2 cellular contexts compared by ENCODE assay signal in the genomic region with DNA sequence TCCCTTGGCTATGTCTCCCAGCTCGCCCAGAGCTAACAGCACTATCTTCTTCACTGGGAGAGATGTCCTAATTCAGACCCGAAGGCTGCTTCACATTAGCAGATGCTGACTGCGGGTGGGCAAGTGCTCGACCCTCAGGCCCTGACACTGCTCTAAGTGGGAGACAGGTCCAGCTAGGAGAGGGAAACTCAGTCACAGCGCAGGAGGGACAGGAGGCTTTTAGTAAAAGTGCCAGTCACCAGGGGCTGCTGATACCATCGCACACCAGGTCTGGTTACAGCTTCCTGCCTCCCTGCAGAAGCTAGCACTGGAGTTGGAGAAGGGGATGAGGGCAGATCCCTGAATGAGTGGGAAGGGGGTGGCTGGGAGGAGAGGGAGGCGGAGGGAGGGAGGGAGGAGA.
TF ChIP-seq lines count a peak whose summit lies in the region.

No MANE protein-coding gene starts in this region.

TF ChIP-seq in SK-N-SH, 30 proteins besides CTCF, POLR2A, EP300 and RAD21 (continues in another document):
- TF ChIP-seq FOXM1 (IDR thresholded peaks at IDR 0.05; ENCODE audit: low read depth) (no peak), TCF12 (IDR thresholded peaks at IDR 0.05) (no peak), MXI1 (IDR thresholded peaks at IDR 0.05; ENCODE audit: low read depth, low read length) (no peak), RCOR1 (IDR thresholded peaks at IDR 0.05; ENCODE audit: low read length) (peak; percentile 65; the same call in 1 of the 2 replicates), GATA2 (CRISPR knock-in tag; IDR thresholded peaks at IDR 0.05) (peak; percentile 97), SIN3A (IDR thresholded peaks at IDR 0.05; ENCODE audit: borderline replicate concordance, low read depth, low read length) (no peak), TAF1 (IDR thresholded peaks at IDR 0.05; ENCODE audit: borderline replicate concordance, low read depth, low read length) (no peak), ELF1 (IDR thresholded peaks at IDR 0.05) (no peak), RFX5 (IDR thresholded peaks at IDR 0.05; ENCODE audit: low read length) (no peak), SMC3 (IDR thresholded peaks at IDR 0.05; ENCODE audit: low read depth, low read length) (peak; percentile 15; the same call in 1 of the 2 replicates), MEF2A (IDR thresholded peaks at IDR 0.05; ENCODE audit: borderline replicate concordance, low read depth) (no peak), CHD2 (IDR thresholded peaks at IDR 0.05; ENCODE audit: low read length, partially characterized antibody) (peak; percentile 41), GABPA (IDR thresholded peaks at IDR 0.05; ENCODE audit: low read depth) (no peak), NRF1 (IDR thresholded peaks at IDR 0.05; ENCODE audit: low read depth, low read length) (no peak), POLR2AphosphoS5 (IDR thresholded peaks at IDR 0.05; ENCODE audit: low read depth, low read length) (no peak), EZH2phosphoT487 (IDR thresholded peaks at IDR 0.05; ENCODE audit: borderline replicate concordance, low read depth) (no peak)
- TF ChIP-seq, protein P1, sequence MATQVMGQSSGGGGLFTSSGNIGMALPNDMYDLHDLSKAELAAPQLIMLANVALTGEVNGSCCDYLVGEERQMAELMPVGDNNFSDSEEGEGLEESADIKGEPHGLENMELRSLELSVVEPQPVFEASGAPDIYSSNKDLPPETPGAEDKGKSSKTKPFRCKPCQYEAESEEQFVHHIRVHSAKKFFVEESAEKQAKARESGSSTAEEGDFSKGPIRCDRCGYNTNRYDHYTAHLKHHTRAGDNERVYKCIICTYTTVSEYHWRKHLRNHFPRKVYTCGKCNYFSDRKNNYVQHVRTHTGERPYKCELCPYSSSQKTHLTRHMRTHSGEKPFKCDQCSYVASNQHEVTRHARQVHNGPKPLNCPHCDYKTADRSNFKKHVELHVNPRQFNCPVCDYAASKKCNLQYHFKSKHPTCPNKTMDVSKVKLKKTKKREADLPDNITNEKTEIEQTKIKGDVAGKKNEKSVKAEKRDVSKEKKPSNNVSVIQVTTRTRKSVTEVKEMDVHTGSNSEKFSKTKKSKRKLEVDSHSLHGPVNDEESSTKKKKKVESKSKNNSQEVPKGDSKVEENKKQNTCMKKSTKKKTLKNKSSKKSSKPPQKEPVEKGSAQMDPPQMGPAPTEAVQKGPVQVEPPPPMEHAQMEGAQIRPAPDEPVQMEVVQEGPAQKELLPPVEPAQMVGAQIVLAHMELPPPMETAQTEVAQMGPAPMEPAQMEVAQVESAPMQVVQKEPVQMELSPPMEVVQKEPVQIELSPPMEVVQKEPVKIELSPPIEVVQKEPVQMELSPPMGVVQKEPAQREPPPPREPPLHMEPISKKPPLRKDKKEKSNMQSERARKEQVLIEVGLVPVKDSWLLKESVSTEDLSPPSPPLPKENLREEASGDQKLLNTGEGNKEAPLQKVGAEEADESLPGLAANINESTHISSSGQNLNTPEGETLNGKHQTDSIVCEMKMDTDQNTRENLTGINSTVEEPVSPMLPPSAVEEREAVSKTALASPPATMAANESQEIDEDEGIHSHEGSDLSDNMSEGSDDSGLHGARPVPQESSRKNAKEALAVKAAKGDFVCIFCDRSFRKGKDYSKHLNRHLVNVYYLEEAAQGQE (IDR thresholded peaks at IDR 0.05; ENCODE audit: low read depth, low read length), result no peak
- TF ChIP-seq, protein P2, sequence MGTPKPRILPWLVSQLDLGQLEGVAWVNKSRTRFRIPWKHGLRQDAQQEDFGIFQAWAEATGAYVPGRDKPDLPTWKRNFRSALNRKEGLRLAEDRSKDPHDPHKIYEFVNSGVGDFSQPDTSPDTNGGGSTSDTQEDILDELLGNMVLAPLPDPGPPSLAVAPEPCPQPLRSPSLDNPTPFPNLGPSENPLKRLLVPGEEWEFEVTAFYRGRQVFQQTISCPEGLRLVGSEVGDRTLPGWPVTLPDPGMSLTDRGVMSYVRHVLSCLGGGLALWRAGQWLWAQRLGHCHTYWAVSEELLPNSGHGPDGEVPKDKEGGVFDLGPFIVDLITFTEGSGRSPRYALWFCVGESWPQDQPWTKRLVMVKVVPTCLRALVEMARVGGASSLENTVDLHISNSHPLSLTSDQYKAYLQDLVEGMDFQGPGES (IDR thresholded peaks at IDR 0.05; ENCODE audit: low read depth, low read length), result no peak
- TF ChIP-seq, protein P3, sequence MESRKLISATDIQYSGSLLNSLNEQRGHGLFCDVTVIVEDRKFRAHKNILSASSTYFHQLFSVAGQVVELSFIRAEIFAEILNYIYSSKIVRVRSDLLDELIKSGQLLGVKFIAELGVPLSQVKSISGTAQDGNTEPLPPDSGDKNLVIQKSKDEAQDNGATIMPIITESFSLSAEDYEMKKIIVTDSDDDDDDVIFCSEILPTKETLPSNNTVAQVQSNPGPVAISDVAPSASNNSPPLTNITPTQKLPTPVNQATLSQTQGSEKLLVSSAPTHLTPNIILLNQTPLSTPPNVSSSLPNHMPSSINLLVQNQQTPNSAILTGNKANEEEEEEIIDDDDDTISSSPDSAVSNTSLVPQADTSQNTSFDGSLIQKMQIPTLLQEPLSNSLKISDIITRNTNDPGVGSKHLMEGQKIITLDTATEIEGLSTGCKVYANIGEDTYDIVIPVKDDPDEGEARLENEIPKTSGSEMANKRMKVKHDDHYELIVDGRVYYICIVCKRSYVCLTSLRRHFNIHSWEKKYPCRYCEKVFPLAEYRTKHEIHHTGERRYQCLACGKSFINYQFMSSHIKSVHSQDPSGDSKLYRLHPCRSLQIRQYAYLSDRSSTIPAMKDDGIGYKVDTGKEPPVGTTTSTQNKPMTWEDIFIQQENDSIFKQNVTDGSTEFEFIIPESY (IDR thresholded peaks at IDR 0.05; ENCODE audit: borderline replicate concordance, low read depth), result no peak
- TF ChIP-seq, protein P4, sequence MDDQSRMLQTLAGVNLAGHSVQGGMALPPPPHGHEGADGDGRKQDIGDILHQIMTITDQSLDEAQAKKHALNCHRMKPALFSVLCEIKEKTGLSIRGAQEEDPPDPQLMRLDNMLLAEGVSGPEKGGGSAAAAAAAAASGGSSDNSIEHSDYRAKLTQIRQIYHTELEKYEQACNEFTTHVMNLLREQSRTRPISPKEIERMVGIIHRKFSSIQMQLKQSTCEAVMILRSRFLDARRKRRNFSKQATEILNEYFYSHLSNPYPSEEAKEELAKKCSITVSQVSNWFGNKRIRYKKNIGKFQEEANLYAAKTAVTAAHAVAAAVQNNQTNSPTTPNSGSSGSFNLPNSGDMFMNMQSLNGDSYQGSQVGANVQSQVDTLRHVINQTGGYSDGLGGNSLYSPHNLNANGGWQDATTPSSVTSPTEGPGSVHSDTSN (IDR thresholded peaks at IDR 0.05), result no peak
- TF ChIP-seq, protein P5, sequence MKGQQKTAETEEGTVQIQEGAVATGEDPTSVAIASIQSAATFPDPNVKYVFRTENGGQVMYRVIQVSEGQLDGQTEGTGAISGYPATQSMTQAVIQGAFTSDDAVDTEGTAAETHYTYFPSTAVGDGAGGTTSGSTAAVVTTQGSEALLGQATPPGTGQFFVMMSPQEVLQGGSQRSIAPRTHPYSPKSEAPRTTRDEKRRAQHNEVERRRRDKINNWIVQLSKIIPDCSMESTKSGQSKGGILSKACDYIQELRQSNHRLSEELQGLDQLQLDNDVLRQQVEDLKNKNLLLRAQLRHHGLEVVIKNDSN (IDR thresholded peaks at IDR 0.05; ENCODE audit: borderline replicate concordance, low read depth), result no peak
- TF ChIP-seq, protein P6, sequence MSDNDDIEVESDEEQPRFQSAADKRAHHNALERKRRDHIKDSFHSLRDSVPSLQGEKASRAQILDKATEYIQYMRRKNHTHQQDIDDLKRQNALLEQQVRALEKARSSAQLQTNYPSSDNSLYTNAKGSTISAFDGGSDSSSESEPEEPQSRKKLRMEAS (IDR thresholded peaks at IDR 0.05; ENCODE audit: low read depth), result no peak

TF ChIP-seq in H1, 55 proteins besides CTCF, POLR2A, EP300 and RAD21:
- TF ChIP-seq NRF1 (IDR thresholded peaks at IDR 0.05; ENCODE audit: low read depth, low read length), result no peak
- TF ChIP-seq CHD2 (IDR thresholded peaks at IDR 0.05; ENCODE audit: low read length), result no peak
- no peak for TF ChIP-seq RXRA (IDR thresholded peaks at IDR 0.05; ENCODE audit: insufficient read depth, low read depth, low read length)
- no peak for TF ChIP-seq GTF2F1 (IDR thresholded peaks at IDR 0.05; ENCODE audit: borderline replicate concordance, low read depth, low read length)
- no peak for TF ChIP-seq RNF2 (IDR thresholded peaks at IDR 0.05; ENCODE audit: borderline replicate concordance, low read depth, low read length, missing control alignments, poor library complexity, severe bottlenecking)
- no peak for TF ChIP-seq CTBP2 (IDR thresholded peaks at IDR 0.05; ENCODE audit: borderline replicate concordance, insufficient read depth, insufficient read length, low read length)
- no peak for TF ChIP-seq TBP (IDR thresholded peaks at IDR 0.05; ENCODE audit: low read depth, low read length)
- TF ChIP-seq HDAC6 (IDR thresholded peaks at IDR 0.05; ENCODE audit: low read depth, low read length), result no peak
- TF ChIP-seq HDAC2 (IDR thresholded peaks at IDR 0.05; ENCODE audit: borderline replicate concordance in 1 of 2, low read depth in 2 of 2, low read length in 2 of 2), result no peak
- no peak for TF ChIP-seq YY1 (IDR thresholded peaks at IDR 0.05; ENCODE audit: low read depth, low read length)
